32 cellular contexts compared by ENCODE assay signal in genomic region chr7:156420496-156420895, GRCh38.
DNase-seq lines count a peak whose midpoint lies in the region; ATAC-seq, FAIRE-seq and TF ChIP-seq lines count a peak whose summit lies in the region.
"Had no signal": no experiment of that assay in that cellular context is flagged by ENCODE, and none has a peak within 500 bp of the region (broad histone marks: within the 10 kb centered on the region; RNA-seq: fewer than 3 reads in every experiment).

No MANE protein-coding gene starts in this region.

- no peak for DNase-seq in bronchial epithelial cell (ENCODE audit: low read depth)
- DNase-seq in esophagus muscularis mucosa (ENCODE audit: extremely low spot score), result peak; percentile 72
- peak; percentile 0 for DNase-seq in mucosa of gallbladder (ENCODE audit: low spot score)
- DNase-seq in activated naive CD4-positive, alpha-beta T cell (lab: John Stamatoyannopoulos, UW), result no peak
- DNase-seq in Right ventricle myocardium superior, result no peak
- DNase-seq in NCI-H1105 (lab: John Stamatoyannopoulos, UW), result no peak
- DNase-seq: 8988T; ACHN; AML-193; BE2C; C1 segment of cervical spinal cord; Caco-2; Calu3; CD4-positive, alpha-beta memory T cell; CD4-positive, alpha-beta T cell; CD4-positive, CD25-positive, alpha-beta regulatory T cell; CD8-positive, alpha-beta memory T cell; CD8-positive, alpha-beta T cell; COR-L47; DMS 273 treated with DMSO at 0.1 percent for 48 hours; DMS153; DMS53; DMS79 treated with DMSO at 0.1 percent for 48 hours; DND-41; EL had no signal

- H3K36me3 ChIP-seq in bronchial epithelial cell (ENCODE audit: control insufficient read depth, insufficient read depth, low read length), result no peaks in the 10 kb centered on the region
- H3K36me3 ChIP-seq in esophagus muscularis mucosa, result no peaks in the 10 kb centered on the region
- H3K36me3 ChIP-seq: BE2C; BLaER1; BLaER1 treated with 17β-estradiol and CSF1 and Interleukin-3, amounts not matched to agents 10 nM and 100 nM had no signal

- intact Hi-C loops in esophagus muscularis mucosa (cut with DNase I) (no loop called here), Right ventricle myocardium superior (cut with DNase I) (no loop called here)

- H3K4me1 ChIP-seq in esophagus muscularis mucosa, result no peaks in the 10 kb centered on the region
- H3K4me1 ChIP-seq: A549, BE2C, BLaER1, Caco-2 had no signal

- no peaks in the 10 kb centered on the region for H3K9me3 ChIP-seq in esophagus muscularis mucosa
- H3K9me3 ChIP-seq: A549, BE2C, Caco-2 had no signal

- FAIRE-seq in bronchial epithelial cell (lab: Jason Lieb, UNC), result peak; percentile 64
- FAIRE-seq: A204.1, A549, D721Med had no signal

- H3K27ac ChIP-seq in esophagus muscularis mucosa (replicated peaks in 1 of 4), result no peak overlapping the region
- H3K27ac ChIP-seq: 22Rv1; A549; BLaER1; BLaER1 treated with 17β-estradiol and CSF1 and Interleukin-3, amounts not matched to agents 10 nM and 100 nM; C4-2B had no signal

- TF ChIP-seq CTCF in bronchial epithelial cell (IDR thresholded peaks at IDR 0.05; ENCODE audit: insufficient read depth, low read length, severe bottlenecking) (no peak), esophagus muscularis mucosa (IDR thresholded peaks at IDR 0.05) (no peak)

- WGBS in esophagus muscularis mucosa, result 69% methylated on average over 1 of the region's 1 CpG

- ATAC-seq in Right ventricle myocardium superior (ENCODE audit: poor library complexity), result no peak
- ATAC-seq: A549; CD8-positive, alpha-beta T cell had no signal

- H3K4me3 ChIP-seq in bronchial epithelial cell (ENCODE audit: low read depth, low read length), result no peak overlapping the region
- no peak overlapping the region for H3K4me3 ChIP-seq in esophagus muscularis mucosa
- H3K4me3 ChIP-seq: A549; BLaER1; BLaER1 treated with 17β-estradiol and CSF1 and Interleukin-3, amounts not matched to agents 10 nM and 100 nM had no signal

- TF ChIP-seq POLR2A in esophagus muscularis mucosa (IDR thresholded peaks at IDR 0.05; ENCODE audit: low read depth), result no peak

- no peak for TF ChIP-seq EP300 in esophagus muscularis mucosa (IDR thresholded peaks at IDR 0.05)

- no peaks in the 10 kb centered on the region for H3K27me3 ChIP-seq in bronchial epithelial cell (ENCODE audit: control insufficient read depth, insufficient read depth, low read length)
- H3K27me3 ChIP-seq in esophagus muscularis mucosa, result no peaks in the 10 kb centered on the region
- H3K27me3 ChIP-seq: BE2C; BLaER1; BLaER1 treated with 17β-estradiol and CSF1 and Interleukin-3, amounts not matched to agents 10 nM and 100 nM had no signal

Comparison
In these comparisons a context has a peak if more than half of its experiments do, and no peak if none do; other contexts are left out.
1. DNase-seq: peak in esophagus muscularis mucosa (single experiment) and mucosa of gallbladder (single experiment); none in bronchial epithelial cell (single experiment), activated naive CD4-positive, alpha-beta T cell (0 of 4), Right ventricle myocardium superior (single experiment) and NCI-H1105 (single experiment).